In the genomic region with DNA sequence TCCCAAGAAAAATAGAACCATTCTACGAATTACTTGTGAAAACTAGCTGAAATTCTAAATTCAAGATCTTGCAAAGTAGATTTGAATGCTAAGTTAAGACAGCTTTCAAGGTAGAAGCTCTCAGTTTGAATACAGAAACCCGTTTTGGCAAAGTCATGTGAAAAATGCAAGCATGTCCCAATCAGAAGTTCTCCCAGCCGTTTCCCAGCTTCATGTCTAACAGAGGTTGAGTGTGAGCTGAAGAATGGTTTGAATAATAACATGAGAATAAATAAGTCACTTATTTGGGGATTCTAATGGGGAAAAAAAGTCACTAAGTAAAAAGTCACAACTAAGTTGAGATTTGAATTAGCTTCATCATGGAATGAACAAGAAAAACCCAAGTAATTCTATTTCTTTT, we compare ENCODE assay signal across 1 cellular context.
TF ChIP-seq lines count a peak whose summit lies in the region.

No MANE protein-coding gene starts in this region.

TF ChIP-seq in K562, 482 proteins besides CTCF, POLR2A, EP300 and RAD21 (continued from another document):
- no peak for TF ChIP-seq SAFB2 (IDR thresholded peaks at IDR 0.05; ENCODE audit: borderline replicate concordance, low read depth, low read length, severe bottlenecking)
- TF ChIP-seq GTF2E2 (tag; IDR thresholded peaks at IDR 0.05): no peak
- TF ChIP-seq, protein P1, sequence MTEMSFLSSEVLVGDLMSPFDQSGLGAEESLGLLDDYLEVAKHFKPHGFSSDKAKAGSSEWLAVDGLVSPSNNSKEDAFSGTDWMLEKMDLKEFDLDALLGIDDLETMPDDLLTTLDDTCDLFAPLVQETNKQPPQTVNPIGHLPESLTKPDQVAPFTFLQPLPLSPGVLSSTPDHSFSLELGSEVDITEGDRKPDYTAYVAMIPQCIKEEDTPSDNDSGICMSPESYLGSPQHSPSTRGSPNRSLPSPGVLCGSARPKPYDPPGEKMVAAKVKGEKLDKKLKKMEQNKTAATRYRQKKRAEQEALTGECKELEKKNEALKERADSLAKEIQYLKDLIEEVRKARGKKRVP (CRISPR knock-in tag; IDR thresholded peaks at IDR 0.05): no peak
- no peak for TF ChIP-seq GTF2A2 (tag; IDR thresholded peaks at IDR 0.05)
- TF ChIP-seq ZNF408 (CRISPR knock-in tag; IDR thresholded peaks at IDR 0.05; ENCODE audit: low read depth): no peak
- no peak for TF ChIP-seq BRD4 (IDR thresholded peaks at IDR 0.05)
- no peak for TF ChIP-seq ZNF121 (CRISPR knock-in tag; conservative IDR thresholded peaks at IDR 0.05)
